Comparison of ENCODE assay signal across 17 cellular contexts in genomic region chr11:63822438-63822837, GRCh38. TPM values are rescaled to one million over a fixed set of nuclear protein-coding genes. Genes with fewer than 3 reads are reported as not detected.
DNase-seq lines count a peak whose midpoint lies in the region; TF ChIP-seq lines count a peak whose summit lies in the region.
"Had no signal": no experiment of that assay in that cellular context is flagged by ENCODE, and none has a peak within 500 bp of the region (broad histone marks: within the 10 kb centered on the region; RNA-seq: fewer than 3 reads in every experiment).

No MANE protein-coding gene starts in this region.

- no peak for DNase-seq in RWPE1 (ENCODE audit: low spot score)
- peak; percentile 77 for DNase-seq in foreskin melanocyte
- no peak for DNase-seq in neural crest cell (ENCODE audit: low read depth, low spot score)
- no peak for DNase-seq in globus pallidus (ENCODE audit: low spot score)
- DNase-seq in DMS79 treated with DMSO at 0.1 percent for 48 hours (lab: John Stamatoyannopoulos, UW): no peak
- no peak for DNase-seq in immature natural killer cell
- DNase-seq: 8988T; AML-193; Calu3; CD4-positive, alpha-beta T cell; DMS 273 treated with DMSO at 0.1 percent for 48 hours; H7 had no signal

- H3K9me3 Mint-ChIP-seq in neural crest cell: no peaks in the 10 kb centered on the region
- H3K9me3 Mint-ChIP-seq in immature natural killer cell: no peaks in the 10 kb centered on the region
- H3K9me3 Mint-ChIP-seq: CD4-positive, alpha-beta T cell; GM23338; IgD-negative memory B cell had no signal

- no peaks in the 10 kb centered on the region for H3K27me3 ChIP-seq in BLaER1
- H3K27me3 ChIP-seq: BLaER1 treated with 17β-estradiol and CSF1 and Interleukin-3, amounts not matched to agents 10 nM and 100 nM had no signal

- H3K27me3 Mint-ChIP-seq in neural crest cell (ENCODE audit: low read depth): no peaks in the 10 kb centered on the region
- H3K27me3 Mint-ChIP-seq in immature natural killer cell (ENCODE audit: low read depth in 3 of 3): peaks cover 0 to 2% (median 0%) of the 10 kb centered on the region in 3 donors
- H3K27me3 Mint-ChIP-seq: CD4-positive, alpha-beta T cell; IgD-negative memory B cell had no signal

- POLR2A ChIA-PET in RWPE1 (lab: Yijun Ruan, JAX; ENCODE audit: low non-redundant PET): no interaction called here

- H3K4me1 Mint-ChIP-seq in neural crest cell (no peaks in the 10 kb centered on the region), immature natural killer cell (peaks cover 1 to 2% of the 10 kb centered on the region in 2 donors)
- H3K4me1 Mint-ChIP-seq: IgD-negative memory B cell had no signal

- no peak overlapping the region for H3K27ac ChIP-seq in BLaER1
- peak overlapping the region; percentile 6; the same call in 1 of the 2 replicates for H3K27ac ChIP-seq in RWPE1
- H3K27ac ChIP-seq: BLaER1 treated with 17β-estradiol and CSF1 and Interleukin-3, amounts not matched to agents 10 nM and 100 nM had no signal

- no peak for TF ChIP-seq CTCF in RWPE1 (conservative IDR thresholded peaks at IDR 0.05; ENCODE audit: low read depth)
- no peak for TF ChIP-seq CTCF in neural crest cell (conservative IDR thresholded peaks at IDR 0.05)

- H3K9me3 ChIP-seq in BLaER1: no peaks in the 10 kb centered on the region
- H3K9me3 ChIP-seq: BLaER1 treated with 17β-estradiol and CSF1 and Interleukin-3, amounts not matched to agents 10 nM and 100 nM had no signal

- H3K27ac Mint-ChIP-seq in neural crest cell (ENCODE audit: unreplicated experiment) (peak overlapping the region; percentile 40), immature natural killer cell (peak overlapping the region in 1 of 6 donors; percentile 11)
- H3K27ac Mint-ChIP-seq: CD4-positive, alpha-beta T cell; IgD-negative memory B cell had no signal

- H3K36me3 ChIP-seq in BLaER1: peaks cover 100% of the 10 kb centered on the region

- H3K9ac ChIP-seq in BLaER1: peak overlapping the region; percentile 2; the same call in 1 of the 2 replicates

- no peak overlapping the region for H3K4me2 ChIP-seq in BLaER1
- H3K4me2 ChIP-seq: BLaER1 treated with 17β-estradiol and CSF1 and Interleukin-3, amounts not matched to agents 10 nM and 100 nM; GM23338 had no signal

- peaks cover 86% of the 10 kb centered on the region for H4K20me1 ChIP-seq in BLaER1

- no peaks in the 10 kb centered on the region; the same call in none of the 2 replicates for H3K4me1 ChIP-seq in BLaER1

- H3K36me3 Mint-ChIP-seq in neural crest cell (ENCODE audit: low read depth): peaks cover 32% of the 10 kb centered on the region
- peaks cover 16 to 35% (median 26%) of the 10 kb centered on the region in 3 donors for H3K36me3 Mint-ChIP-seq in immature natural killer cell

- H3K4me3 ChIP-seq in BLaER1: no peak overlapping the region
- H3K4me3 ChIP-seq: BLaER1 treated with 17β-estradiol and CSF1 and Interleukin-3, amounts not matched to agents 10 nM and 100 nM; GM12878; GM23338 had no signal

- CTCF ChIA-PET in RWPE1 (lab: Yijun Ruan, JAX): interaction anchor here (1.3 kb wide), 1 partner anchor 14 kb away, joined by 3 read pairs; no protein-coding TSS in a partner anchor

- H3K4me3 Mint-ChIP-seq in neural crest cell: no peak overlapping the region
- no peak overlapping the region for H3K4me3 Mint-ChIP-seq in immature natural killer cell
- H3K4me3 Mint-ChIP-seq: CD4-positive, alpha-beta T cell; GM23338; IgD-negative memory B cell had no signal

RNA-seq across cellular contexts. Expression of gene SPINDOC, which starts 9.2 kb away (rescaled TPM):
- 104 and 107 TPM in 2 replicates for total RNA-seq in neural crest cell
- 1 to 10 TPM in 2 of 3 donors, under 1 TPM in 1; 0.36 to 2.3 (median 1.2) TPM for polyA plus RNA-seq in immature natural killer cell

RNA-seq across cellular contexts. Expression of gene MARK2, which starts 16.5 kb away (rescaled TPM):
- total RNA-seq in neural crest cell: 42.4 and 42.9 TPM in 2 replicates
- polyA plus RNA-seq in immature natural killer cell: 10 to 100 TPM; 28.6 to 73.8 (median 31.6) TPM

RNA-seq across cellular contexts. Expression of gene ZFTA, which starts 53.9 kb away (rescaled TPM):
- total RNA-seq in neural crest cell: 67.2 and 67.8 TPM in 2 replicates
- polyA plus RNA-seq in immature natural killer cell: under 1 TPM in 2 of 3 donors, not detected in 1; 0.11 to 0.12 TPM
